Comparison of ENCODE assay signal across 13 cellular contexts in genomic region chr16:153870-154222, GRCh38. TPM values are rescaled to one million over a fixed set of nuclear protein-coding genes. Genes with fewer than 3 reads are reported as not detected.
DNase-seq lines count a peak whose midpoint lies in the region; ATAC-seq, FAIRE-seq and TF ChIP-seq lines count a peak whose summit lies in the region.
"Not testable (repeated sequence)": the region's sequence is repeated elsewhere in the genome, so short reads cannot be mapped to it uniquely, and the experiment has no call there.
"Had no signal": no experiment of that assay in that cellular context is flagged by ENCODE, and none has a peak within 500 bp of the region (broad histone marks: within the 10 kb centered on the region; RNA-seq: fewer than 3 reads in every experiment).

No MANE protein-coding gene starts in this region.

- in situ Hi-C loops in GM12878 (cut with MboI), result not testable (repeated sequence)

- H3K4me3 Mint-ChIP-seq in Caco-2 (ENCODE audit: unreplicated experiment), result peak overlapping the region; percentile 79
- not testable (repeated sequence) for H3K4me3 Mint-ChIP-seq in activated CD8-positive, alpha-beta T cell treated with anti-CD3 and anti-CD28 coated beads for 36 hours; natural killer cell treated with Interleukin-12 subunit alpha and Interleukin-12 subunit beta and Interleukin-15 and Interleukin-18, amount 100 ng/mL, for 72 hours

- dilution Hi-C loops in endothelial cell of umbilical vein (cut with MboI; ENCODE audit: extremely low pct_ligation_motif_present, low sequenced_read_pairs), result not testable (repeated sequence)

- SMC1A ChIA-PET in GM12878 (lab: Charles Lee; ENCODE audit: uncharacterized antibody, unreplicated experiment), result not testable (repeated sequence)

- peak; percentile 75 for ATAC-seq in activated CD8-positive, alpha-beta T cell treated with anti-CD3 and anti-CD28 coated beads for 36 hours
- peak; percentile 16; the same call in 2 of the 3 replicates for ATAC-seq in GM12878
- ATAC-seq in left colon, result peak; percentile 50
- peak; percentile 66 to 78 for ATAC-seq in natural killer cell treated with Interleukin-12 subunit alpha and Interleukin-12 subunit beta and Interleukin-15 and Interleukin-18, amount 100 ng/mL, for 72 hours

- H2AFZ ChIP-seq in GM12878 (ENCODE audit: control insufficient read depth, low read depth, low read length); endothelial cell of umbilical vein (ENCODE audit: low read depth, low read length): not testable (repeated sequence)

- intact Hi-C loops in Caco-2 (cut with micrococcal nuclease; ENCODE audit: unreplicated experiment); activated CD8-positive, alpha-beta T cell treated with anti-CD3 and anti-CD28 coated beads for 36 hours (cut with micrococcal nuclease); GM12878 (cut with micrococcal nuclease; ENCODE audit: unreplicated experiment); endothelial cell of umbilical vein (cut with micrococcal nuclease); left colon (cut with DNase I, micrococcal nuclease): not testable (repeated sequence)

- H3K27ac Mint-ChIP-seq in Caco-2 (ENCODE audit: unreplicated experiment); activated CD8-positive, alpha-beta T cell treated with anti-CD3 and anti-CD28 coated beads for 36 hours; natural killer cell treated with Interleukin-12 subunit alpha and Interleukin-12 subunit beta and Interleukin-15 and Interleukin-18, amount 100 ng/mL, for 72 hours: not testable (repeated sequence)

- not testable (repeated sequence) for H3K79me2 ChIP-seq in GM12878 (ENCODE audit: control insufficient read depth, insufficient read depth, low read length); endothelial cell of umbilical vein (ENCODE audit: control insufficient read depth, insufficient read depth, low read length)

- H3K4me1 Mint-ChIP-seq in Caco-2 (ENCODE audit: low read depth, unreplicated experiment); activated CD8-positive, alpha-beta T cell treated with anti-CD3 and anti-CD28 coated beads for 36 hours (ENCODE audit: low read depth); natural killer cell treated with Interleukin-12 subunit alpha and Interleukin-12 subunit beta and Interleukin-15 and Interleukin-18, amount 100 ng/mL, for 72 hours (ENCODE audit: low read depth in 2 of 2): not testable (repeated sequence)

- not testable (repeated sequence) for TF ChIP-seq CTCF in Caco-2 (IDR thresholded peaks at IDR 0.05; ENCODE audit: insufficient read depth in 1 of 2, low read depth in 1 of 2, low read length in 1 of 2, severe bottlenecking in 1 of 2, unreplicated experiment in 1 of 2); activated CD8-positive, alpha-beta T cell treated with anti-CD3 and anti-CD28 coated beads for 36 hours (IDR thresholded peaks at IDR 0.05); GM12878 (IDR thresholded peaks at IDR 0.05 in 2 of 3, conservative IDR thresholded peaks at IDR 0.05 in 1 of 3; ENCODE audit: control insufficient read depth in 2 of 3, extremely low read depth in 1 of 3, insufficient read depth in 1 of 3, low read depth in 3 of 3, low read length in 3 of 3); endothelial cell of umbilical vein (IDR thresholded peaks at IDR 0.05; ENCODE audit: extremely low read depth in 1 of 2, insufficient read depth in 1 of 2, low read depth in 1 of 2, low read length in 2 of 2)

- WGBS in GM12878 (ENCODE audit: insufficient coverage, insufficient replicate concordance, low lambda C conversion rate, missing lambda C conversion rate), result no CpG with 5 or more reads among the region's 53 CpGs

- POLR2A ChIA-PET in Caco-2 (lab: Charles Lee); activated CD8-positive, alpha-beta T cell treated with anti-CD3 and anti-CD28 coated beads for 36 hours (lab: Charles Lee); GM12878 (lab: Charles Lee); endothelial cell of umbilical vein (lab: Charles Lee): not testable (repeated sequence)

- not testable (repeated sequence) for H3K4me1 ChIP-seq in Caco-2; GM12878 (ENCODE audit: control insufficient read depth, insufficient read depth, low read length); endothelial cell of umbilical vein (ENCODE audit: control insufficient read depth, extremely low read depth, insufficient read depth, low read length)

- H3K27me3 ChIP-seq in Caco-2 (replicated peaks; ENCODE audit: control insufficient read depth, insufficient read depth, low read length); GM12878 (replicated peaks in 1 of 2; ENCODE audit: control insufficient read depth in 2 of 2, insufficient read depth in 2 of 2, low read length in 1 of 2): not testable (repeated sequence)
- peaks cover 6 to 10% of the 10 kb centered on the region in 2 experiments for H3K27me3 ChIP-seq in endothelial cell of umbilical vein (ENCODE audit: control insufficient read depth in 2 of 2, insufficient read depth in 2 of 2, low read length in 2 of 2)

- BruUV-seq in Caco-2 (replicated peaks; lab: Mats Ljungman, UMichigan); GM12878 (replicated peaks; lab: Mats Ljungman, UMichigan); endothelial cell of umbilical vein (replicated peaks; lab: Mats Ljungman, UMichigan): not testable (repeated sequence)

- TF ChIP-seq POLR2A in GM12878 (IDR thresholded peaks at IDR 0.05; ENCODE audit: low read depth, low read length); endothelial cell of umbilical vein (IDR thresholded peaks at IDR 0.05; ENCODE audit: low read depth, low read length): not testable (repeated sequence)

- TF ChIP-seq RAD21 in GM12878 (IDR thresholded peaks at IDR 0.05; ENCODE audit: insufficient read depth, low read depth, low read length), result not testable (repeated sequence)

- not testable (repeated sequence) for H3K9ac ChIP-seq in GM12878 (ENCODE audit: control insufficient read depth, insufficient read depth, low read length); endothelial cell of umbilical vein (replicated peaks; ENCODE audit: extremely low read depth, insufficient read depth, low read length)

- H3K4me2 ChIP-seq in GM12878 (ENCODE audit: control insufficient read depth, insufficient read depth); endothelial cell of umbilical vein (ENCODE audit: insufficient read depth, low read length): not testable (repeated sequence)

- not testable (repeated sequence) for H3K9me3 ChIP-seq in Caco-2; GM12878 (replicated peaks; ENCODE audit: control insufficient read depth, insufficient read depth, low read length); endothelial cell of umbilical vein (replicated peaks; ENCODE audit: control insufficient read depth, insufficient read depth, low read length)

- H3K9me3 Mint-ChIP-seq in Caco-2 (ENCODE audit: unreplicated experiment); activated CD8-positive, alpha-beta T cell treated with anti-CD3 and anti-CD28 coated beads for 36 hours; natural killer cell treated with Interleukin-12 subunit alpha and Interleukin-12 subunit beta and Interleukin-15 and Interleukin-18, amount 100 ng/mL, for 72 hours: not testable (repeated sequence)

- not testable (repeated sequence) for H3K4me3 ChIP-seq in Caco-2 (ENCODE audit: low read depth, low read length); GM12878; endothelial cell of umbilical vein (replicated peaks in 1 of 3; ENCODE audit: insufficient read depth in 1 of 3, low read depth in 1 of 3, low read length in 3 of 3)

- TF ChIP-seq EP300 in GM12878 (IDR thresholded peaks at IDR 0.05; ENCODE audit: borderline replicate concordance in 1 of 2, control insufficient read depth in 1 of 2, low read depth in 2 of 2, low read length in 2 of 2), result not testable (repeated sequence)

- RAD21 ChIA-PET in GM12878 (lab: Charles Lee; ENCODE audit: unreplicated experiment), result not testable (repeated sequence)

- H3K9me1 ChIP-seq in endothelial cell of umbilical vein (replicated peaks; ENCODE audit: control insufficient read depth, extremely low read depth, insufficient read depth, low read length), result not testable (repeated sequence)

- FAIRE-seq in HTR-8/SVneo (lab: Jason Lieb, UNC) (peak; percentile 42), endothelial cell of umbilical vein (lab: Jason Lieb, UNC) (peak; percentile 55), urothelium cell line (lab: Jason Lieb, UNC) (peak; percentile 62)
- FAIRE-seq in GM12878 (lab: Jason Lieb, UNC), result not testable (repeated sequence)

- H3K36me3 Mint-ChIP-seq in Caco-2 (ENCODE audit: insufficient read depth, unreplicated experiment), result peaks cover 12% of the 10 kb centered on the region
- not testable (repeated sequence) for H3K36me3 Mint-ChIP-seq in activated CD8-positive, alpha-beta T cell treated with anti-CD3 and anti-CD28 coated beads for 36 hours (ENCODE audit: low read depth); natural killer cell treated with Interleukin-12 subunit alpha and Interleukin-12 subunit beta and Interleukin-15 and Interleukin-18, amount 100 ng/mL, for 72 hours

- DNase-seq in Caco-2; HTR-8/SVneo (ENCODE audit: insufficient read length, low spot score); activated CD8-positive, alpha-beta T cell treated with anti-CD3 and anti-CD28 coated beads for 36 hours; GM12878 (ENCODE audit: low read depth, low spot score); endothelial cell of umbilical vein (ENCODE audit: low read depth, low spot score); left colon; natural killer cell treated with Interleukin-12 subunit alpha and Interleukin-12 subunit beta and Interleukin-15 and Interleukin-18, amount 100 ng/mL, for 72 hours (ENCODE audit: low spot score); urothelium cell line (ENCODE audit: low spot score): not testable (repeated sequence)

- H3K27ac ChIP-seq in GM12878 (ENCODE audit: control insufficient read depth, insufficient read depth); endothelial cell of umbilical vein (ENCODE audit: insufficient read depth, low read depth, low read length): not testable (repeated sequence)

- H3K36me3 ChIP-seq in Caco-2 (ENCODE audit: control insufficient read depth, insufficient read depth, low read length); GM12878 (ENCODE audit: control insufficient read depth in 2 of 2, insufficient read depth in 2 of 2, low read length in 1 of 2); endothelial cell of umbilical vein (ENCODE audit: control insufficient read depth in 2 of 2, extremely low read depth in 1 of 2, insufficient read depth in 2 of 2, low read length in 2 of 2): not testable (repeated sequence)

- H4K20me1 ChIP-seq in GM12878 (ENCODE audit: control insufficient read depth, insufficient read depth); endothelial cell of umbilical vein (replicated peaks; ENCODE audit: control insufficient read depth, extremely low read depth, insufficient read depth, low read length): not testable (repeated sequence)

- CTCF ChIA-PET in Caco-2 (lab: Charles Lee); activated CD8-positive, alpha-beta T cell treated with anti-CD3 and anti-CD28 coated beads for 36 hours (lab: Charles Lee); GM12878 (lab: Yijun Ruan, JAX); endothelial cell of umbilical vein (lab: Charles Lee): not testable (repeated sequence)

- not testable (repeated sequence) for H3K27me3 Mint-ChIP-seq in Caco-2 (ENCODE audit: insufficient read depth, unreplicated experiment)
- H3K27me3 Mint-ChIP-seq in activated CD8-positive, alpha-beta T cell treated with anti-CD3 and anti-CD28 coated beads for 36 hours, result peaks cover 24% of the 10 kb centered on the region
- H3K27me3 Mint-ChIP-seq in natural killer cell treated with Interleukin-12 subunit alpha and Interleukin-12 subunit beta and Interleukin-15 and Interleukin-18, amount 100 ng/mL, for 72 hours, result peaks cover 7 to 14% of the 10 kb centered on the region in 2 donors

RNA-seq across cellular contexts. Expression of gene HBZ, which starts 1.4 kb away (rescaled TPM):
- not detected in 2 replicates for total RNA-seq in Caco-2 (2022)
- not detected for total RNA-seq in activated CD8-positive, alpha-beta T cell treated with anti-CD3 and anti-CD28 coated beads for 36 hours
- not detected in 2 replicates for total RNA-seq in GM12878 (2013; cell fraction: nucleolus; rRNA removed)
- not detected in 2 replicates for total RNA-seq in GM12878 (2014; rRNA removed)
- not detected in 2 replicates for total RNA-seq in GM12878 (2014; rRNA removed; fragmentation: Illumina TruSeq; extraction: Trizol)
- 0.49 TPM in 1 of 2 replicates, not detected in the other for total RNA-seq in GM12878 (2021)
- not detected for polyA plus RNA-seq in GM12878 (2011; ENCODE audit: low read depth)
- polyA plus RNA-seq in GM12878 (2011; rRNA removed), result not detected in 2 replicates
- polyA plus RNA-seq in GM12878 (2011; cell fraction: cytosol; rRNA removed), result 0.13 TPM in 1 of 2 replicates, not detected in the other
- polyA plus RNA-seq in GM12878 (2011; cell fraction: nucleus; rRNA removed), result 0.28 TPM in 1 of 2 replicates, not detected in the other
- polyA plus RNA-seq in GM12878 (2012), result not detected in 2 replicates
- not detected in 2 replicates for polyA plus RNA-seq in GM12878 (2014; fragmentation: Illumina TruSeq; extraction: Trizol)
- not detected for polyA plus RNA-seq in GM12878 (2014; fragmentation: Nextera tagmentation; extraction: Ambion mirVana)
- polyA plus RNA-seq in GM12878 (2014; rRNA removed), result not detected in 2 replicates
- polyA plus RNA-seq in GM12878 (2016; fragmentation: Nextera tagmentation; extraction: Ambion mirVana), result not detected
- polyA minus RNA-seq in GM12878 (2011; rRNA and poly(A)+ RNA removed), result not detected in 2 replicates
- polyA minus RNA-seq in GM12878 (2011; cell fraction: cytosol; rRNA and poly(A)+ RNA removed), result 1.4 TPM in 1 of 2 replicates, not detected in the other
- polyA minus RNA-seq in GM12878 (2011; cell fraction: nucleus; rRNA and poly(A)+ RNA removed), result not detected in 2 replicates
- total RNA-seq in endothelial cell of umbilical vein, result not detected in 2 replicates
- not detected in 2 replicates for polyA plus RNA-seq in endothelial cell of umbilical vein
- not detected in 2 replicates for polyA plus RNA-seq in endothelial cell of umbilical vein (2011; cell fraction: cytosol; rRNA removed)
- polyA plus RNA-seq in endothelial cell of umbilical vein (2011; cell fraction: nucleus; rRNA removed), result not detected in 2 replicates
- not detected in 2 replicates for polyA plus RNA-seq in endothelial cell of umbilical vein (2012)
- 6.1 and 13.1 TPM in 2 replicates for polyA minus RNA-seq in endothelial cell of umbilical vein
- polyA minus RNA-seq in endothelial cell of umbilical vein (2011; cell fraction: cytosol; rRNA and poly(A)+ RNA removed), result not detected
- not detected in 2 replicates for polyA minus RNA-seq in endothelial cell of umbilical vein (2011; cell fraction: nucleus; rRNA and poly(A)+ RNA removed)
- total RNA-seq in left colon, result not detected
- total RNA-seq in natural killer cell treated with Interleukin-12 subunit alpha and Interleukin-12 subunit beta and Interleukin-15 and Interleukin-18, amount 100 ng/mL, for 72 hours, result not detected
- total RNA-seq: H9, HT-29, IMR-90, PC-3 had no signal
- polyA plus RNA-seq: CD14-positive monocyte, IMR-90 had no signal

RNA-seq across cellular contexts. Expression of gene HBM, which starts 11.9 kb away (rescaled TPM):
- total RNA-seq in Caco-2 (2022), result not detected in 2 replicates
- total RNA-seq in activated CD8-positive, alpha-beta T cell treated with anti-CD3 and anti-CD28 coated beads for 36 hours, result not detected
- not detected in 2 replicates for total RNA-seq in GM12878 (2013; cell fraction: nucleolus; rRNA removed)
- total RNA-seq in GM12878 (2014; rRNA removed), result not detected in 2 replicates
- not detected in 2 replicates for total RNA-seq in GM12878 (2014; rRNA removed; fragmentation: Illumina TruSeq; extraction: Trizol)
- total RNA-seq in GM12878 (2021), result not detected in 2 replicates
- polyA plus RNA-seq in GM12878 (2011; ENCODE audit: low read depth), result not detected
- polyA plus RNA-seq in GM12878 (2011; rRNA removed), result not detected in 2 replicates
- polyA plus RNA-seq in GM12878 (2011; cell fraction: cytosol; rRNA removed), result not detected in 2 replicates
- polyA plus RNA-seq in GM12878 (2011; cell fraction: nucleus; rRNA removed), result not detected in 2 replicates
- polyA plus RNA-seq in GM12878 (2012), result not detected in 2 replicates
- not detected in 2 replicates for polyA plus RNA-seq in GM12878 (2014; fragmentation: Illumina TruSeq; extraction: Trizol)
- polyA plus RNA-seq in GM12878 (2014; fragmentation: Nextera tagmentation; extraction: Ambion mirVana), result not detected
- polyA plus RNA-seq in GM12878 (2014; rRNA removed), result 0.23 TPM in 1 of 2 replicates, not detected in the other
- polyA plus RNA-seq in GM12878 (2016; fragmentation: Nextera tagmentation; extraction: Ambion mirVana), result not detected
- not detected in 2 replicates for polyA minus RNA-seq in GM12878 (2011; rRNA and poly(A)+ RNA removed)
- not detected in 2 replicates for polyA minus RNA-seq in GM12878 (2011; cell fraction: cytosol; rRNA and poly(A)+ RNA removed)
- not detected in 2 replicates for polyA minus RNA-seq in GM12878 (2011; cell fraction: nucleus; rRNA and poly(A)+ RNA removed)
- total RNA-seq in endothelial cell of umbilical vein, result not detected in 2 replicates
- not detected in 2 replicates for polyA plus RNA-seq in endothelial cell of umbilical vein
- not detected in 2 replicates for polyA plus RNA-seq in endothelial cell of umbilical vein (2011; cell fraction: cytosol; rRNA removed)
- not detected in 2 replicates for polyA plus RNA-seq in endothelial cell of umbilical vein (2011; cell fraction: nucleus; rRNA removed)
- not detected in 2 replicates for polyA plus RNA-seq in endothelial cell of umbilical vein (2012)
- polyA minus RNA-seq in endothelial cell of umbilical vein, result not detected in 2 replicates
- not detected for polyA minus RNA-seq in endothelial cell of umbilical vein (2011; cell fraction: cytosol; rRNA and poly(A)+ RNA removed)
- polyA minus RNA-seq in endothelial cell of umbilical vein (2011; cell fraction: nucleus; rRNA and poly(A)+ RNA removed), result not detected in 2 replicates
- total RNA-seq in left colon, result not detected
- total RNA-seq in natural killer cell treated with Interleukin-12 subunit alpha and Interleukin-12 subunit beta and Interleukin-15 and Interleukin-18, amount 100 ng/mL, for 72 hours, result not detected
- total RNA-seq: H9, HT-29, IMR-90, PC-3 had no signal
- polyA plus RNA-seq: CD14-positive monocyte, IMR-90 had no signal

RNA-seq across cellular contexts. Expression of gene NPRL3, which starts 15.4 kb away (rescaled TPM):
- 47.2 and 54.0 TPM in 2 replicates for total RNA-seq in Caco-2 (2022)
- total RNA-seq in activated CD8-positive, alpha-beta T cell treated with anti-CD3 and anti-CD28 coated beads for 36 hours, result 10 to 100 TPM; 40.7 to 40.9 TPM
- 50.4 and 60.4 TPM in 2 replicates for total RNA-seq in GM12878 (2013; cell fraction: nucleolus; rRNA removed)
- 8.4 and 9.5 TPM in 2 replicates for total RNA-seq in GM12878 (2014; rRNA removed)
- 5.3 and 5.5 TPM in 2 replicates for total RNA-seq in GM12878 (2014; rRNA removed; fragmentation: Illumina TruSeq; extraction: Trizol)
- 37.3 and 42.8 TPM in 2 replicates for total RNA-seq in GM12878 (2021)
- polyA plus RNA-seq in GM12878 (2011; ENCODE audit: low read depth), result 17.8 TPM
- 2.3 and 5.2 TPM in 2 replicates for polyA plus RNA-seq in GM12878 (2011; rRNA removed)
- polyA plus RNA-seq in GM12878 (2011; cell fraction: cytosol; rRNA removed), result 7.5 and 7.8 TPM in 2 replicates
- 44.5 and 55.9 TPM in 2 replicates for polyA plus RNA-seq in GM12878 (2011; cell fraction: nucleus; rRNA removed)
- polyA plus RNA-seq in GM12878 (2012), result 31.3 and 36.6 TPM in 2 replicates
- polyA plus RNA-seq in GM12878 (2014; fragmentation: Illumina TruSeq; extraction: Trizol), result 7.4 and 19.5 TPM in 2 replicates
- 1 to 10 TPM in 1 of 2 experiments, under 1 TPM in 1; 0.93 to 1.7 TPM for polyA plus RNA-seq in GM12878 (2014; fragmentation: Nextera tagmentation; extraction: Ambion mirVana)
- polyA plus RNA-seq in GM12878 (2014; rRNA removed), result 18.3 and 26.3 TPM in 2 replicates
- 10 to 100 TPM; 21.7 to 22.6 TPM for polyA plus RNA-seq in GM12878 (2016; fragmentation: Nextera tagmentation; extraction: Ambion mirVana)
- polyA minus RNA-seq in GM12878 (2011; rRNA and poly(A)+ RNA removed), result 14.2 and 21.2 TPM in 2 replicates
- polyA minus RNA-seq in GM12878 (2011; cell fraction: cytosol; rRNA and poly(A)+ RNA removed), result 9.4 and 12.8 TPM in 2 replicates
- 12.9 and 22.5 TPM in 2 replicates for polyA minus RNA-seq in GM12878 (2011; cell fraction: nucleus; rRNA and poly(A)+ RNA removed)
- total RNA-seq in endothelial cell of umbilical vein, result 36.3 and 40.4 TPM in 2 replicates
- polyA plus RNA-seq in endothelial cell of umbilical vein, result 19.3 and 22.4 TPM in 2 replicates
- polyA plus RNA-seq in endothelial cell of umbilical vein (2011; cell fraction: cytosol; rRNA removed), result 23.5 and 25.6 TPM in 2 replicates
- polyA plus RNA-seq in endothelial cell of umbilical vein (2011; cell fraction: nucleus; rRNA removed), result 41.0 and 49.7 TPM in 2 replicates
- polyA plus RNA-seq in endothelial cell of umbilical vein (2012), result 38.5 and 53.1 TPM in 2 replicates
- polyA minus RNA-seq in endothelial cell of umbilical vein, result 19.3 and 21.5 TPM in 2 replicates
- polyA minus RNA-seq in endothelial cell of umbilical vein (2011; cell fraction: cytosol; rRNA and poly(A)+ RNA removed), result 16.2 TPM
- polyA minus RNA-seq in endothelial cell of umbilical vein (2011; cell fraction: nucleus; rRNA and poly(A)+ RNA removed), result 24.2 and 28.7 TPM in 2 replicates
- total RNA-seq in left colon, result 10 to 100 TPM; 14.4 to 14.9 TPM
- 10 to 100 TPM; 33.3 to 68.5 TPM for total RNA-seq in natural killer cell treated with Interleukin-12 subunit alpha and Interleukin-12 subunit beta and Interleukin-15 and Interleukin-18, amount 100 ng/mL, for 72 hours

RNA-seq across cellular contexts. Expression of gene HBA2, which starts 18.8 kb away (rescaled TPM):
- total RNA-seq in Caco-2 (2022) (2.1 TPM in 1 of 2 replicates, not detected in the other), GM12878 (2014; rRNA removed) (not detected in 2 replicates), GM12878 (2014; rRNA removed; fragmentation: Illumina TruSeq; extraction: Trizol) (not detected in 2 replicates), GM12878 (2021) (0.48 and 0.92 TPM in 2 replicates), endothelial cell of umbilical vein (not detected in 2 replicates), left colon (10 to 100 TPM in 1 of 2 donors, 1 to 10 TPM in 1; 4.9 to 14.0 TPM)
- total RNA-seq in activated CD8-positive, alpha-beta T cell treated with anti-CD3 and anti-CD28 coated beads for 36 hours, result not detected
- not detected in 2 replicates for total RNA-seq in GM12878 (2013; cell fraction: nucleolus; rRNA removed)
- polyA plus RNA-seq in GM12878 (2011; ENCODE audit: low read depth), result not detected
- polyA plus RNA-seq in GM12878 (2011; rRNA removed) (0.30 TPM in 1 of 2 replicates, not detected in the other), GM12878 (2014; fragmentation: Illumina TruSeq; extraction: Trizol) (not detected in 2 replicates), GM12878 (2014; fragmentation: Nextera tagmentation; extraction: Ambion mirVana) (not detected), GM12878 (2014; rRNA removed) (0.25 TPM in 1 of 2 replicates, not detected in the other), GM12878 (2016; fragmentation: Nextera tagmentation; extraction: Ambion mirVana) (under 1 TPM in 1 of 2 experiments, not detected in 1; 0.96 TPM), endothelial cell of umbilical vein (not detected in 2 replicates)
- 0.88 and 1.3 TPM in 2 replicates for polyA plus RNA-seq in GM12878 (2011; cell fraction: cytosol; rRNA removed)
- 1.6 and 2.2 TPM in 2 replicates for polyA plus RNA-seq in GM12878 (2011; cell fraction: nucleus; rRNA removed)
- 0.66 TPM in 1 of 2 replicates, not detected in the other for polyA plus RNA-seq in GM12878 (2012)
- polyA minus RNA-seq in GM12878 (2011; rRNA and poly(A)+ RNA removed), result not detected in 2 replicates
- 8.8 TPM in 1 of 2 replicates, not detected in the other for polyA minus RNA-seq in GM12878 (2011; cell fraction: cytosol; rRNA and poly(A)+ RNA removed)
- polyA minus RNA-seq in GM12878 (2011; cell fraction: nucleus; rRNA and poly(A)+ RNA removed), result 2.3 TPM in 1 of 2 replicates, not detected in the other
- 0.27 TPM in 1 of 2 replicates, not detected in the other for polyA plus RNA-seq in endothelial cell of umbilical vein (2011; cell fraction: cytosol; rRNA removed)
- 0.57 TPM in 1 of 2 replicates, not detected in the other for polyA plus RNA-seq in endothelial cell of umbilical vein (2011; cell fraction: nucleus; rRNA removed)
- not detected in 2 replicates for polyA plus RNA-seq in endothelial cell of umbilical vein (2012)
- 16.8 and 19.2 TPM in 2 replicates for polyA minus RNA-seq in endothelial cell of umbilical vein
- polyA minus RNA-seq in endothelial cell of umbilical vein (2011; cell fraction: cytosol; rRNA and poly(A)+ RNA removed), result 6.0 TPM
- polyA minus RNA-seq in endothelial cell of umbilical vein (2011; cell fraction: nucleus; rRNA and poly(A)+ RNA removed), result not detected in 2 replicates
- not detected for total RNA-seq in natural killer cell treated with Interleukin-12 subunit alpha and Interleukin-12 subunit beta and Interleukin-15 and Interleukin-18, amount 100 ng/mL, for 72 hours
- total RNA-seq: H9, HT-29, IMR-90, PC-3 had no signal
- polyA plus RNA-seq: IMR-90 had no signal

RNA-seq across cellular contexts. Expression of gene HBA1, which starts 22.6 kb away (rescaled TPM):
- 3.6 and 8.6 TPM in 2 replicates for total RNA-seq in Caco-2 (2022)
- not detected for total RNA-seq in activated CD8-positive, alpha-beta T cell treated with anti-CD3 and anti-CD28 coated beads for 36 hours
- total RNA-seq in GM12878 (2013; cell fraction: nucleolus; rRNA removed), result not detected in 2 replicates
- 0.28 TPM in 1 of 2 replicates, not detected in the other for total RNA-seq in GM12878 (2014; rRNA removed)
- not detected in 2 replicates for total RNA-seq in GM12878 (2014; rRNA removed; fragmentation: Illumina TruSeq; extraction: Trizol)
- total RNA-seq in GM12878 (2021), result 1.9 and 2.4 TPM in 2 replicates
- polyA plus RNA-seq in GM12878 (2011; ENCODE audit: low read depth), result not detected
- 0.63 and 3.5 TPM in 2 replicates for polyA plus RNA-seq in GM12878 (2011; rRNA removed)
- 13.0 and 16.9 TPM in 2 replicates for polyA plus RNA-seq in GM12878 (2011; cell fraction: cytosol; rRNA removed)
- polyA plus RNA-seq in GM12878 (2011; cell fraction: nucleus; rRNA removed), result 10.8 and 15.8 TPM in 2 replicates
- polyA plus RNA-seq in GM12878 (2012), result 1.2 TPM in 1 of 2 replicates, not detected in the other
- polyA plus RNA-seq in GM12878 (2014; fragmentation: Illumina TruSeq; extraction: Trizol), result not detected in 2 replicates
- under 1 TPM in 1 of 2 experiments, not detected in 1; 0.33 TPM for polyA plus RNA-seq in GM12878 (2014; fragmentation: Nextera tagmentation; extraction: Ambion mirVana)
- 0.32 and 0.83 TPM in 2 replicates for polyA plus RNA-seq in GM12878 (2014; rRNA removed)
- polyA plus RNA-seq in GM12878 (2016; fragmentation: Nextera tagmentation; extraction: Ambion mirVana), result not detected
- 4.2 and 6.9 TPM in 2 replicates for polyA minus RNA-seq in GM12878 (2011; rRNA and poly(A)+ RNA removed)
- polyA minus RNA-seq in GM12878 (2011; cell fraction: cytosol; rRNA and poly(A)+ RNA removed), result 10.0 TPM in 1 of 2 replicates, not detected in the other
- 2.4 and 3.0 TPM in 2 replicates for polyA minus RNA-seq in GM12878 (2011; cell fraction: nucleus; rRNA and poly(A)+ RNA removed)
- not detected in 2 replicates for total RNA-seq in endothelial cell of umbilical vein
- not detected in 2 replicates for polyA plus RNA-seq in endothelial cell of umbilical vein
- polyA plus RNA-seq in endothelial cell of umbilical vein (2011; cell fraction: cytosol; rRNA removed), result not detected in 2 replicates
- polyA plus RNA-seq in endothelial cell of umbilical vein (2011; cell fraction: nucleus; rRNA removed), result not detected in 2 replicates
- polyA plus RNA-seq in endothelial cell of umbilical vein (2012), result not detected in 2 replicates
- 19.6 and 37.6 TPM in 2 replicates for polyA minus RNA-seq in endothelial cell of umbilical vein
- polyA minus RNA-seq in endothelial cell of umbilical vein (2011; cell fraction: cytosol; rRNA and poly(A)+ RNA removed), result 3.6 TPM
- polyA minus RNA-seq in endothelial cell of umbilical vein (2011; cell fraction: nucleus; rRNA and poly(A)+ RNA removed), result not detected in 2 replicates
- 10 to 100 TPM in 1 of 2 donors, 1 to 10 TPM in 1; 2.4 to 20.8 TPM for total RNA-seq in left colon
- 1 to 10 TPM in 1 of 2 donors, not detected in 1; 4.6 TPM for total RNA-seq in natural killer cell treated with Interleukin-12 subunit alpha and Interleukin-12 subunit beta and Interleukin-15 and Interleukin-18, amount 100 ng/mL, for 72 hours
- total RNA-seq: HT-29, IMR-90, PC-3 had no signal

Comparison
In these comparisons a context has a peak if more than half of its experiments do, and no peak if none do; other contexts are left out.
1. ATAC-seq: peak in every context shown above with its lines; median percentile 75 in activated CD8-positive, alpha-beta T cell treated with anti-CD3 and anti-CD28 coated beads for 36 hours; 72 in natural killer cell treated with Interleukin-12 subunit alpha and Interleukin-12 subunit beta and Interleukin-15 and Interleukin-18, amount 100 ng/mL, for 72 hours; 50 in left colon; 16 in GM12878.